Comparison of ENCODE assay signal across 12 cellular contexts in genomic region chr3:65951836-65952505, GRCh38.
DNase-seq lines count a peak whose midpoint lies in the region; ATAC-seq and TF ChIP-seq lines count a peak whose summit lies in the region.
"Had no signal": no experiment of that assay in that cellular context is flagged by ENCODE, and none has a peak within 500 bp of the region (broad histone marks: within the 10 kb centered on the region; RNA-seq: fewer than 3 reads in every experiment).

No MANE protein-coding gene starts in this region.

- no peak for TF ChIP-seq CTCF in spleen (IDR thresholded peaks at IDR 0.05 in 8 of 11, conservative IDR thresholded peaks at IDR 0.05 in 3 of 11)
- no peak for TF ChIP-seq CTCF in GM20000 (IDR thresholded peaks at IDR 0.05; ENCODE audit: extremely low read depth, missing control alignments)

- H3K4me1 ChIP-seq in spleen, result peaks cover 0 to 52% (median 18%) of the 10 kb centered on the region in 6 donors

- H3K9me3 ChIP-seq in spleen, result no peaks in the 10 kb centered on the region

- H3K4me3 ChIP-seq in spleen, result no peak overlapping the region

- H3K27ac ChIP-seq in spleen, result peak overlapping the region; percentile 37 to 78 (median 68)

- ATAC-seq in GM21737 (IDR thresholded peaks at IDR 0.05; ENCODE audit: unreplicated experiment), result no peak

- 34 to 44% (median 42%) methylated on average over 4 of the region's 4 CpGs for WGBS in spleen, 5 donors

- DNase-seq in HT1080 (ENCODE audit: low read depth) (peak; percentile 82), SW 1271 (lab: John Stamatoyannopoulos, UW) (peak; percentile 27 to 69), iris pigment epithelial cell (ENCODE audit: low read depth) (peak; percentile 65), spleen (no peak), 8988T (no peak), RPMI8226 (no peak), GM20000 (ENCODE audit: low spot score) (no peak)
- DNase-seq: activated CD4-positive, CD25-positive, alpha-beta regulatory T cell; activated effector memory CD4-positive, alpha-beta T cell treated with Interleukin-2 at 50 U/mL for 16 hours; DND-41; NCI-H1436 had no signal

- H3K27me3 ChIP-seq in spleen (replicated peaks in 1 of 7), result no peaks in the 10 kb centered on the region

- intact Hi-C loops in spleen (cut with DNase I; ENCODE audit: low total_unique reads), result no loop called here

- TF ChIP-seq POLR2A in spleen (IDR thresholded peaks at IDR 0.05), result no peak

- H3K36me3 ChIP-seq in spleen, result no peaks in the 10 kb centered on the region

Comparison
In these comparisons a context has a peak if more than half of its experiments do, and no peak if none do; other contexts are left out.
1. DNase-seq: peak in HT1080 (single experiment), SW 1271 (2 of 2) and iris pigment epithelial cell (single experiment); none in spleen (single experiment), 8988T (single experiment), RPMI8226 (single experiment) and GM20000 (single experiment).